27 cellular contexts compared by ENCODE assay signal in genomic region chr11:108766596-108767173, GRCh38.
DNase-seq lines count a peak whose midpoint lies in the region; ATAC-seq, FAIRE-seq and TF ChIP-seq lines count a peak whose summit lies in the region.
"Had no signal": no experiment of that assay in that cellular context is flagged by ENCODE, and none has a peak within 500 bp of the region (broad histone marks: within the 10 kb centered on the region; RNA-seq: fewer than 3 reads in every experiment).

No MANE protein-coding gene starts in this region.

- BruUV-seq in IMR-90 (replicated peaks; lab: Mats Ljungman, UMichigan): no TSS peak

- H3K4ac ChIP-seq in IMR-90 (ENCODE audit: low read depth, low read length): no peak overlapping the region

- no peak overlapping the region for H3K4me3 ChIP-seq in IMR-90 (ENCODE audit: insufficient read depth, low read depth, low read length)
- H3K4me3 ChIP-seq in bronchial epithelial cell (ENCODE audit: low read depth, low read length): no peak overlapping the region
- H3K4me3 ChIP-seq in CD8-positive, alpha-beta T cell (ENCODE audit: low read depth, low read length): no peak overlapping the region
- H3K4me3 ChIP-seq: BLaER1 treated with 17β-estradiol and CSF1 and Interleukin-3, amounts not matched to agents 10 nM and 100 nM; GM23248; PC-9; SJSA1 had no signal

- H3K27ac ChIP-seq in IMR-90 (ENCODE audit: insufficient read depth, low read length): no peak overlapping the region
- no peak overlapping the region for H3K27ac ChIP-seq in CD8-positive, alpha-beta T cell (ENCODE audit: low read depth, low read length)
- H3K27ac ChIP-seq: BLaER1 treated with 17β-estradiol and CSF1 and Interleukin-3, amounts not matched to agents 10 nM and 100 nM; GM23248; PC-9; SJSA1 had no signal

- 100% methylated on average over 2 of the region's 6 CpGs; no CpG with 5 or more reads in 1 of the 2 experiments for WGBS in IMR-90 (ENCODE audit: extremely low coverage in 2 of 2, insufficient read length in 1 of 2), 2 experiments

- DNase-seq in IMR-90: no peak
- peak; percentile 40 for DNase-seq in bronchial epithelial cell (ENCODE audit: low read depth)
- peak; percentile 25 for DNase-seq in glomerular visceral epithelial cell (ENCODE audit: extremely low spot score)
- no peak for DNase-seq in CD8-positive, alpha-beta T cell
- DNase-seq in stimulated activated naive CD8-positive, alpha-beta T cell treated with anti-CD3 and anti-CD28 coated beads, Interleukin-15, amount 100 ng/mL, for 72 hours: no peak
- DNase-seq: AML-193, Calu3, DMS153, DND-41, GM23248, H9, NCI-H1048, NCI-H1417, NCI-H1694, NCI-H2029 treated with DMSO at 0.1 percent for 48 hours, NCI-H446 treated with DMSO at 0.1 percent for 48 hours, NCI-H526 treated with DMSO at 0.1 percent for 48 hours, PC-9, Right ventricle myocardium superior, RPMI8226 had no signal

- H3K14ac ChIP-seq in IMR-90 (replicated peaks; ENCODE audit: low read depth, low read length): no peak overlapping the region

- intact Hi-C loops in IMR-90 (cut with micrococcal nuclease): no loop called here
- intact Hi-C loops in CD8-positive, alpha-beta T cell (cut with DNase I, micrococcal nuclease): no loop called here

- no peaks in the 10 kb centered on the region for H3K9me3 ChIP-seq in IMR-90 (ENCODE audit: control insufficient read depth, insufficient read depth, low read length)
- no peaks in the 10 kb centered on the region for H3K9me3 ChIP-seq in CD8-positive, alpha-beta T cell (ENCODE audit: low read length)
- H3K9me3 ChIP-seq: BLaER1 treated with 17β-estradiol and CSF1 and Interleukin-3, amounts not matched to agents 10 nM and 100 nM; SJSA1 had no signal

- H2AK5ac ChIP-seq in IMR-90 (ENCODE audit: low read depth, low read length): no peak overlapping the region

- H3K27ac Mint-ChIP-seq in stimulated activated memory B cell treated with anti-CD40 and anti-IgM and Interleukin-4, amounts not matched to agents 10 μg/mL and 1 μg/mL and 100 μg/mL, for 72 hours: peak overlapping the region; percentile 5
- no peak overlapping the region for H3K27ac Mint-ChIP-seq in CD8-positive, alpha-beta T cell
- H3K27ac Mint-ChIP-seq in stimulated activated naive CD8-positive, alpha-beta T cell treated with anti-CD3 and anti-CD28 coated beads, Interleukin-15, amount 100 ng/mL, for 72 hours: no peak overlapping the region
- H3K27ac Mint-ChIP-seq: H9 had no signal

- POLR2A ChIA-PET in IMR-90 (lab: Charles Lee; ENCODE audit: unreplicated experiment): no interaction called here
- POLR2A ChIA-PET in CD8-positive, alpha-beta T cell (lab: Charles Lee): no interaction called here

- H3K79me1 ChIP-seq in IMR-90 (ENCODE audit: low read depth in 1 of 2, low read length in 2 of 2): peaks cover 4 to 6% of the 10 kb centered on the region in 2 experiments; a peak in 3 of 4 replicates

- no peak overlapping the region for H3K4me2 ChIP-seq in IMR-90 (ENCODE audit: low read depth, low read length)
- H3K4me2 ChIP-seq: BLaER1 treated with 17β-estradiol and CSF1 and Interleukin-3, amounts not matched to agents 10 nM and 100 nM; PC-9 had no signal

- no peaks in the 10 kb centered on the region for H3K27me3 ChIP-seq in IMR-90 (ENCODE audit: control insufficient read depth, insufficient read depth, low read length)
- no peaks in the 10 kb centered on the region for H3K27me3 ChIP-seq in bronchial epithelial cell (ENCODE audit: control insufficient read depth, insufficient read depth, low read length)
- H3K27me3 ChIP-seq in CD8-positive, alpha-beta T cell (ENCODE audit: insufficient read depth, low read length): no peaks in the 10 kb centered on the region
- H3K27me3 ChIP-seq: BLaER1 treated with 17β-estradiol and CSF1 and Interleukin-3, amounts not matched to agents 10 nM and 100 nM; SJSA1 had no signal

- no peak overlapping the region for H2BK20ac ChIP-seq in IMR-90 (ENCODE audit: low read depth, low read length)

- no peaks in the 10 kb centered on the region for H3K9me3 Mint-ChIP-seq in stimulated activated memory B cell treated with anti-CD40 and anti-IgM and Interleukin-4, amounts not matched to agents 10 μg/mL and 1 μg/mL and 100 μg/mL, for 72 hours
- H3K9me3 Mint-ChIP-seq in CD8-positive, alpha-beta T cell: no peaks in the 10 kb centered on the region
- no peaks in the 10 kb centered on the region for H3K9me3 Mint-ChIP-seq in stimulated activated naive CD8-positive, alpha-beta T cell treated with anti-CD3 and anti-CD28 coated beads, Interleukin-15, amount 100 ng/mL, for 72 hours
- H3K9me3 Mint-ChIP-seq: H9, IgD-negative memory B cell had no signal

- no peak for TF ChIP-seq CTCF in IMR-90 (conservative IDR thresholded peaks at IDR 0.05; ENCODE audit: low read depth, low read length)
- no peak for TF ChIP-seq CTCF in bronchial epithelial cell (IDR thresholded peaks at IDR 0.05; ENCODE audit: insufficient read depth, low read length, severe bottlenecking)
- TF ChIP-seq CTCF in CD8-positive, alpha-beta T cell (IDR thresholded peaks at IDR 0.05): no peak

- no peak overlapping the region for H2BK120ac ChIP-seq in IMR-90 (ENCODE audit: low read depth, low read length)

- no peaks in the 10 kb centered on the region for H3K27me3 Mint-ChIP-seq in stimulated activated memory B cell treated with anti-CD40 and anti-IgM and Interleukin-4, amounts not matched to agents 10 μg/mL and 1 μg/mL and 100 μg/mL, for 72 hours
- no peaks in the 10 kb centered on the region for H3K27me3 Mint-ChIP-seq in CD8-positive, alpha-beta T cell (ENCODE audit: low read depth)
- H3K27me3 Mint-ChIP-seq in stimulated activated naive CD8-positive, alpha-beta T cell treated with anti-CD3 and anti-CD28 coated beads, Interleukin-15, amount 100 ng/mL, for 72 hours: no peaks in the 10 kb centered on the region
- H3K27me3 Mint-ChIP-seq: IgD-negative memory B cell had no signal

- no peak for TF ChIP-seq RAD21 in IMR-90 (IDR thresholded peaks at IDR 0.05; ENCODE audit: low read length)

- H3K4me1 Mint-ChIP-seq in stimulated activated memory B cell treated with anti-CD40 and anti-IgM and Interleukin-4, amounts not matched to agents 10 μg/mL and 1 μg/mL and 100 μg/mL, for 72 hours: peaks cover 22% of the 10 kb centered on the region
- peaks cover 18% of the 10 kb centered on the region for H3K4me1 Mint-ChIP-seq in CD8-positive, alpha-beta T cell (ENCODE audit: low read depth)
- peaks cover 5% of the 10 kb centered on the region for H3K4me1 Mint-ChIP-seq in stimulated activated naive CD8-positive, alpha-beta T cell treated with anti-CD3 and anti-CD28 coated beads, Interleukin-15, amount 100 ng/mL, for 72 hours

- peak overlapping the region in 1 of 2 experiments; percentile 80; a peak in 2 of 4 replicates for H4K8ac ChIP-seq in IMR-90 (ENCODE audit: low read depth in 2 of 2, low read length in 2 of 2)

- no peak overlapping the region for H4K5ac ChIP-seq in IMR-90 (ENCODE audit: low read depth, low read length)

- no peak overlapping the region for H4K91ac ChIP-seq in IMR-90 (ENCODE audit: insufficient read depth, low read depth, low read length)

- no peak overlapping the region for H3K18ac ChIP-seq in IMR-90 (ENCODE audit: low read depth, low read length)

- CTCF ChIA-PET in IMR-90 (lab: Yijun Ruan, JAX): no interaction called here
- CTCF ChIA-PET in CD8-positive, alpha-beta T cell (lab: Charles Lee): no interaction called here

- in situ Hi-C loops in IMR-90 (cut with MboI; ENCODE audit: low sequenced_read_pairs): no loop called here

- no peak overlapping the region for H2AFZ ChIP-seq in IMR-90 (replicated peaks; ENCODE audit: low read length, poor library complexity)
- H2AFZ ChIP-seq: GM23248, PC-9 had no signal

- no peak for ATAC-seq in IMR-90 (ENCODE audit: low read depth)
- no peak for ATAC-seq in stimulated activated memory B cell treated with anti-CD40 and anti-IgM and Interleukin-4, amounts not matched to agents 10 μg/mL and 1 μg/mL and 100 μg/mL, for 72 hours
- ATAC-seq in CD8-positive, alpha-beta T cell: no peak
- no peak for ATAC-seq in GM18909 (IDR thresholded peaks at IDR 0.05; ENCODE audit: poor library complexity, unreplicated experiment)
- ATAC-seq in stimulated activated naive CD8-positive, alpha-beta T cell treated with anti-CD3 and anti-CD28 coated beads, Interleukin-15, amount 100 ng/mL, for 72 hours: no peak

- no peak overlapping the region for H3K4me3 Mint-ChIP-seq in stimulated activated memory B cell treated with anti-CD40 and anti-IgM and Interleukin-4, amounts not matched to agents 10 μg/mL and 1 μg/mL and 100 μg/mL, for 72 hours
- no peak overlapping the region for H3K4me3 Mint-ChIP-seq in CD8-positive, alpha-beta T cell
- H3K4me3 Mint-ChIP-seq in stimulated activated naive CD8-positive, alpha-beta T cell treated with anti-CD3 and anti-CD28 coated beads, Interleukin-15, amount 100 ng/mL, for 72 hours: no peak overlapping the region
- H3K4me3 Mint-ChIP-seq: H9, IgD-negative memory B cell had no signal

- H3K23ac ChIP-seq in IMR-90 (ENCODE audit: low read depth, low read length): no peak overlapping the region

- H3K4me1 ChIP-seq in IMR-90 (ENCODE audit: control insufficient read depth, insufficient read depth, low read length): no peaks in the 10 kb centered on the region; the same call in 1 of the 2 replicates
- no peaks in the 10 kb centered on the region for H3K4me1 ChIP-seq in CD8-positive, alpha-beta T cell (ENCODE audit: insufficient read depth, low read length)
- H3K4me1 ChIP-seq: BLaER1 treated with 17β-estradiol and CSF1 and Interleukin-3, amounts not matched to agents 10 nM and 100 nM; SJSA1 had no signal

- H4K20me1 ChIP-seq in IMR-90 (ENCODE audit: insufficient read depth, low read length): no peaks in the 10 kb centered on the region

- no peak for FAIRE-seq in bronchial epithelial cell (lab: Jason Lieb, UNC)
- FAIRE-seq: A204.1, GM12892 had no signal

- H2AK9ac ChIP-seq in IMR-90 (replicated peaks; ENCODE audit: low read depth, low read length, poor library complexity): no peak overlapping the region

- H3K9me1 ChIP-seq in IMR-90 (ENCODE audit: insufficient read depth, low read length): peaks cover 2% of the 10 kb centered on the region; the same call in 1 of the 2 replicates

- H3K56ac ChIP-seq in IMR-90 (ENCODE audit: extremely low read depth, insufficient read depth, low read length): no peak overlapping the region

- peaks cover 41% of the 10 kb centered on the region for H3K36me3 Mint-ChIP-seq in stimulated activated memory B cell treated with anti-CD40 and anti-IgM and Interleukin-4, amounts not matched to agents 10 μg/mL and 1 μg/mL and 100 μg/mL, for 72 hours
- H3K36me3 Mint-ChIP-seq in CD8-positive, alpha-beta T cell: peaks cover 10% of the 10 kb centered on the region

- no peak for TF ChIP-seq POLR2A in IMR-90 (IDR thresholded peaks at IDR 0.05; ENCODE audit: low read depth, low read length)

- H2BK15ac ChIP-seq in IMR-90 (ENCODE audit: low read depth, low read length): no peak overlapping the region; the same call in 2 of the 3 replicates

- dilution Hi-C loops in IMR-90 (cut with HindIII; ENCODE audit: low sequenced_read_pairs, unreplicated experiment): no loop called here

- H3K36me3 ChIP-seq in IMR-90 (ENCODE audit: control insufficient read depth, insufficient read depth, low read length): no peaks in the 10 kb centered on the region
- no peaks in the 10 kb centered on the region for H3K36me3 ChIP-seq in bronchial epithelial cell (ENCODE audit: control insufficient read depth, insufficient read depth, low read length)
- H3K36me3 ChIP-seq in CD8-positive, alpha-beta T cell (ENCODE audit: insufficient read depth, low read length): no peaks in the 10 kb centered on the region
- H3K36me3 ChIP-seq: SJSA1 had no signal

- no peak overlapping the region for H2BK5ac ChIP-seq in IMR-90 (ENCODE audit: low read depth, low read length, poor library complexity, severe bottlenecking)

- H3K9ac ChIP-seq in IMR-90 (ENCODE audit: low read depth, low read length): no peak overlapping the region
- H3K9ac ChIP-seq: BLaER1 treated with 17β-estradiol and CSF1 and Interleukin-3, amounts not matched to agents 10 nM and 100 nM; GM23248 had no signal

Comparison
In these comparisons a context has a peak if more than half of its experiments do, and no peak if none do; other contexts are left out.
1. DNase-seq: peak in bronchial epithelial cell (single experiment) and glomerular visceral epithelial cell (single experiment); none in IMR-90 (single experiment), CD8-positive, alpha-beta T cell (0 of 7) and stimulated activated naive CD8-positive, alpha-beta T cell treated with anti-CD3 and anti-CD28 coated beads, Interleukin-15, amount 100 ng/mL, for 72 hours (0 of 2).